Comparison of ENCODE assay signal across 1 cellular context in the genomic region with DNA sequence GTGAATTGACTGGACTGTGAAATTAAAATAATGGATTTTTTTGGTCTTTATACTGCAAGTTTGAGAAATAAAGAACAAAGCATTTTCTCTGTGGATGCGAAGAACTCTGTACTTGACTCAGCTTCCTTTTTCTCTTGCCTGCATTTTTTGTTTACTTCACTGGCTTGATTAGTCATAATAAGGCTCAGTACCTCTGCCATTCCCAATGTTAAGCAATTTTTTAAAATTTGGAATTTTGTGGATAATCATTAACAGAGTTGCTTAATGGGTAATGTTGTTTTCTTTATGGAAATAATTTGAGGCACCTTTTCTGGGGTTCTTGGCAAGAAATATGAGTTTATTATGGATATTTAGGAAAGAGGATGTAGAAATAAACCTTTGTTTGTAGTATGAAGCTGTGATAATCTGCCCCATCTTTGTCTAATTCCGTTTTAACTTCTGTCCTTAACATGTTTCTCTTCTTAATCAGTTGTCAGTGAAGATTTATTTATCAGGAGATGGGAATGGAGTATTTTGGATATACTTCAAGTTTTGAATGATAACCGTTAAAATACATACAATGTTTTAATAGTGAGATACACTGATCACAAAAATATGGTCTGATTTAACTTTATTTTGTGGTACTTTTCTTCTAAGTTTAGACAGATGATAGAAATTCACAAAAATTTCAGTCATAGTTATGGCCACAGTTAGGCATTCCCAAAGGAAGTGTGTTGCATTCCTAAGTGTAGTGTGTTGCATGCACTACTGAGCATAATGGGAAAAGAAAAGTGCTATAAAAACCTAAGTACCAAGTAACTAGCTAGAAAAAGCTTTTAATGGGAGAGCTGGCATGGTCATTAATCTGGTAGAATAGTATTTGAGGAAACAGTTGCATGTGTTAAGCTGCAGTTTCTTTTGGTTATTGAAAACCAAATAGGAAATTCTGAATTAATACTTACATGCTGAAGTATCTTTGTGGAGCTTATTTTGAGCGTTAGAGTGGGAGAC.
TF ChIP-seq lines count a peak whose summit lies in the region.

No MANE protein-coding gene starts in this region.

TF ChIP-seq in HEK293, 187 proteins besides CTCF, POLR2A, EP300 and RAD21 (continued from another document):
- TF ChIP-seq, protein P1, sequence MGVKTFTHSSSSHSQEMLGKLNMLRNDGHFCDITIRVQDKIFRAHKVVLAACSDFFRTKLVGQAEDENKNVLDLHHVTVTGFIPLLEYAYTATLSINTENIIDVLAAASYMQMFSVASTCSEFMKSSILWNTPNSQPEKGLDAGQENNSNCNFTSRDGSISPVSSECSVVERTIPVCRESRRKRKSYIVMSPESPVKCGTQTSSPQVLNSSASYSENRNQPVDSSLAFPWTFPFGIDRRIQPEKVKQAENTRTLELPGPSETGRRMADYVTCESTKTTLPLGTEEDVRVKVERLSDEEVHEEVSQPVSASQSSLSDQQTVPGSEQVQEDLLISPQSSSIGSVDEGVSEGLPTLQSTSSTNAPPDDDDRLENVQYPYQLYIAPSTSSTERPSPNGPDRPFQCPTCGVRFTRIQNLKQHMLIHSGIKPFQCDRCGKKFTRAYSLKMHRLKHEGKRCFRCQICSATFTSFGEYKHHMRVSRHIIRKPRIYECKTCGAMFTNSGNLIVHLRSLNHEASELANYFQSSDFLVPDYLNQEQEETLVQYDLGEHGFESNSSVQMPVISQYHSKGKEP (tag by site-specific recombination; IDR thresholded peaks at IDR 0.05), result peak; percentile 98
- TF ChIP-seq SP7 (tag by site-specific recombination; IDR thresholded peaks at IDR 0.05) (peak; percentile 61), ZNF660 (tag by site-specific recombination; IDR thresholded peaks at IDR 0.05) (0 out of 2 replicates have a peak, but pooled peaks have one; percentile 15), ZNF114 (tag by site-specific recombination; IDR thresholded peaks at IDR 0.05) (no peak), PRDM1 (tag by site-specific recombination; IDR thresholded peaks at IDR 0.05) (0 out of 2 replicates have a peak, but pooled peaks have one; percentile 29), ZNF843 (tag by site-specific recombination; IDR thresholded peaks at IDR 0.05) (0 out of 2 replicates have a peak, but pooled peaks have one; percentile 23), ZNF16 (tag by site-specific recombination; IDR thresholded peaks at IDR 0.05; ENCODE audit: low read depth) (no peak), SCRT1 (tag by site-specific recombination; IDR thresholded peaks at IDR 0.05; ENCODE audit: borderline replicate concordance) (peak; percentile 46; the same call in 1 of the 2 replicates), IKZF3 (tag by site-specific recombination; IDR thresholded peaks at IDR 0.05) (peak; percentile 88), ZNF610 (tag by site-specific recombination; IDR thresholded peaks at IDR 0.05; ENCODE audit: borderline replicate concordance) (no peak), KLF1 (tag by site-specific recombination; IDR thresholded peaks at IDR 0.05) (no peak), ZNF558 (tag by site-specific recombination; IDR thresholded peaks at IDR 0.05) (no peak), TRIM28 (IDR thresholded peaks at IDR 0.05; ENCODE audit: borderline replicate concordance, low read length) (0 out of 2 replicates have a peak, but pooled peaks have one; percentile 12), OSR2 (tag by site-specific recombination; IDR thresholded peaks at IDR 0.05) (peak; percentile 56; the same call in 1 of the 2 replicates)
- TF ChIP-seq, protein P2, sequence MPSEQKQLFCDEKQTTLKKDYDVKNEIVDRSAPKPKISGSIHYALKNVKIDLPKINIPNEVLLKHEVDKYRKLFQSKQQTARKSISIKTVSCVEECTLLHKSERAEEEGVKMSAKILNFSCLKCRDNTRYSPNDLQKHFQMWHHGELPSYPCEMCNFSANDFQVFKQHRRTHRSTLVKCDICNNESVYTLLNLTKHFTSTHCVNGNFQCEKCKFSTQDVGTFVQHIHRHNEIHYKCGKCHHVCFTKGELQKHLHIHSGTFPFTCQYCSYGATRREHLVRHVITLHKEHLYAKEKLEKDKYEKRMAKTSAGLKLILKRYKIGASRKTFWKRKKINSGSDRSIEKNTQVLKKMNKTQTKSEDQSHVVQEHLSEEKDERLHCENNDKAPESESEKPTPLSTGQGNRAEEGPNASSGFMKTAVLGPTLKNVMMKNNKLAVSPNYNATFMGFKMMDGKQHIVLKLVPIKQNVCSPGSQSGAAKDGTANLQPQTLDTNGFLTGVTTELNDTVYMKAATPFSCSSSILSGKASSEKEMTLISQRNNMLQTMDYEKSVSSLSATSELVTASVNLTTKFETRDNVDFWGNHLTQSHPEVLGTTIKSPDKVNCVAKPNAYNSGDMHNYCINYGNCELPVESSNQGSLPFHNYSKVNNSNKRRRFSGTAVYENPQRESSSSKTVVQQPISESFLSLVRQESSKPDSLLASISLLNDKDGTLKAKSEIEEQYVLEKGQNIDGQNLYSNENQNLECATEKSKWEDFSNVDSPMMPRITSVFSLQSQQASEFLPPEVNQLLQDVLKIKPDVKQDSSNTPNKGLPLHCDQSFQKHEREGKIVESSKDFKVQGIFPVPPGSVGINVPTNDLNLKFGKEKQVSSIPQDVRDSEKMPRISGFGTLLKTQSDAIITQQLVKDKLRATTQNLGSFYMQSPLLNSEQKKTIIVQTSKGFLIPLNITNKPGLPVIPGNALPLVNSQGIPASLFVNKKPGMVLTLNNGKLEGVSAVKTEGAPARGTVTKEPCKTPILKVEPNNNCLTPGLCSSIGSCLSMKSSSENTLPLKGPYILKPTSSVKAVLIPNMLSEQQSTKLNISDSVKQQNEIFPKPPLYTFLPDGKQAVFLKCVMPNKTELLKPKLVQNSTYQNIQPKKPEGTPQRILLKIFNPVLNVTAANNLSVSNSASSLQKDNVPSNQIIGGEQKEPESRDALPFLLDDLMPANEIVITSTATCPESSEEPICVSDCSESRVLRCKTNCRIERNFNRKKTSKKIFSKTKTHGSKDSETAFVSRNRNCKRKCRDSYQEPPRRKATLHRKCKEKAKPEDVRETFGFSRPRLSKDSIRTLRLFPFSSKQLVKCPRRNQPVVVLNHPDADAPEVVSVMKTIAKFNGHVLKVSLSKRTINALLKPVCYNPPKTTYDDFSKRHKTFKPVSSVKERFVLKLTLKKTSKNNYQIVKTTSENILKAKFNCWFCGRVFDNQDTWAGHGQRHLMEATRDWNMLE (tag by site-specific recombination; conservative IDR thresholded peaks at IDR 0.05; ENCODE audit: low read depth), result no peak
- TF ChIP-seq, protein P3, sequence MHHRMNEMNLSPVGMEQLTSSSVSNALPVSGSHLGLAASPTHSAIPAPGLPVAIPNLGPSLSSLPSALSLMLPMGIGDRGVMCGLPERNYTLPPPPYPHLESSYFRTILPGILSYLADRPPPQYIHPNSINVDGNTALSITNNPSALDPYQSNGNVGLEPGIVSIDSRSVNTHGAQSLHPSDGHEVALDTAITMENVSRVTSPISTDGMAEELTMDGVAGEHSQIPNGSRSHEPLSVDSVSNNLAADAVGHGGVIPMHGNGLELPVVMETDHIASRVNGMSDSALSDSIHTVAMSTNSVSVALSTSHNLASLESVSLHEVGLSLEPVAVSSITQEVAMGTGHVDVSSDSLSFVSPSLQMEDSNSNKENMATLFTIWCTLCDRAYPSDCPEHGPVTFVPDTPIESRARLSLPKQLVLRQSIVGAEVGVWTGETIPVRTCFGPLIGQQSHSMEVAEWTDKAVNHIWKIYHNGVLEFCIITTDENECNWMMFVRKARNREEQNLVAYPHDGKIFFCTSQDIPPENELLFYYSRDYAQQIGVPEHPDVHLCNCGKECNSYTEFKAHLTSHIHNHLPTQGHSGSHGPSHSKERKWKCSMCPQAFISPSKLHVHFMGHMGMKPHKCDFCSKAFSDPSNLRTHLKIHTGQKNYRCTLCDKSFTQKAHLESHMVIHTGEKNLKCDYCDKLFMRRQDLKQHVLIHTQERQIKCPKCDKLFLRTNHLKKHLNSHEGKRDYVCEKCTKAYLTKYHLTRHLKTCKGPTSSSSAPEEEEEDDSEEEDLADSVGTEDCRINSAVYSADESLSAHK (tag by site-specific recombination; IDR thresholded peaks at IDR 0.05), result peak; percentile 81
- TF ChIP-seq, protein P4, sequence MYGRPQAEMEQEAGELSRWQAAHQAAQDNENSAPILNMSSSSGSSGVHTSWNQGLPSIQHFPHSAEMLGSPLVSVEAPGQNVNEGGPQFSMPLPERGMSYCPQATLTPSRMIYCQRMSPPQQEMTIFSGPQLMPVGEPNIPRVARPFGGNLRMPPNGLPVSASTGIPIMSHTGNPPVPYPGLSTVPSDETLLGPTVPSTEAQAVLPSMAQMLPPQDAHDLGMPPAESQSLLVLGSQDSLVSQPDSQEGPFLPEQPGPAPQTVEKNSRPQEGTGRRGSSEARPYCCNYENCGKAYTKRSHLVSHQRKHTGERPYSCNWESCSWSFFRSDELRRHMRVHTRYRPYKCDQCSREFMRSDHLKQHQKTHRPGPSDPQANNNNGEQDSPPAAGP (tag by site-specific recombination; IDR thresholded peaks at IDR 0.05), result no peak
TF ChIP-seq in HEK293: peak in this region for 15.
